23 cellular contexts compared by ENCODE assay signal in genomic region chr15:71232411-71232810, GRCh38.
"Had no signal": no experiment of that assay in that cellular context is flagged by ENCODE, and none has a peak within 500 bp of the region (broad histone marks: within the 10 kb centered on the region; RNA-seq: fewer than 3 reads in every experiment).

No MANE protein-coding gene starts in this region.

- H3K36me3 Mint-ChIP-seq: memory B cell; naive thymus-derived CD4-positive, alpha-beta T cell; stimulated activated naive B cell treated with anti-CD40 and anti-IgM and Interleukin-4, amounts not matched to agents 10 μg/mL and 1 μg/mL and 100 μg/mL, for 72 hours had no signal

- H3K4me3 ChIP-seq: dorsolateral prefrontal cortex, gastroesophageal sphincter, heart left ventricle, hepatocyte, lung, ovary, psoas muscle, sigmoid colon, thoracic aorta, tibial nerve, upper lobe of left lung had no signal

- H3K9me3 Mint-ChIP-seq: memory B cell; naive thymus-derived CD4-positive, alpha-beta T cell; nephron; stimulated activated naive CD8-positive, alpha-beta T cell treated with anti-CD3 and anti-CD28 coated beads, Interleukin-15, Interleukin-2, amounts not matched to agents 100 ng/mL and 50 ng/mL, for 24 hours had no signal

- H3K27ac ChIP-seq: dorsolateral prefrontal cortex, gastroesophageal sphincter, hepatocyte, ovary, psoas muscle, sigmoid colon, tibial nerve, upper lobe of left lung had no signal

- H3K27ac Mint-ChIP-seq: memory B cell; naive thymus-derived CD4-positive, alpha-beta T cell; stimulated activated naive B cell treated with anti-CD40 and anti-IgM and Interleukin-4, amounts not matched to agents 10 μg/mL and 1 μg/mL and 100 μg/mL, for 72 hours; stimulated activated naive CD8-positive, alpha-beta T cell treated with anti-CD3 and anti-CD28 coated beads, Interleukin-15, Interleukin-2, amounts not matched to agents 100 ng/mL and 50 ng/mL, for 24 hours had no signal

- H2AFZ ChIP-seq: hepatocyte had no signal

- H3K4me1 Mint-ChIP-seq: memory B cell; naive thymus-derived CD4-positive, alpha-beta T cell; stimulated activated naive B cell treated with anti-CD40 and anti-IgM and Interleukin-4, amounts not matched to agents 10 μg/mL and 1 μg/mL and 100 μg/mL, for 72 hours had no signal

- H3K4me3 Mint-ChIP-seq: memory B cell; naive thymus-derived CD4-positive, alpha-beta T cell; stimulated activated naive B cell treated with anti-CD40 and anti-IgM and Interleukin-4, amounts not matched to agents 10 μg/mL and 1 μg/mL and 100 μg/mL, for 72 hours; stimulated activated naive CD8-positive, alpha-beta T cell treated with anti-CD3 and anti-CD28 coated beads, Interleukin-15, Interleukin-2, amounts not matched to agents 100 ng/mL and 50 ng/mL, for 24 hours had no signal

- ATAC-seq: gastroesophageal sphincter; left lobe of liver; naive thymus-derived CD4-positive, alpha-beta T cell; psoas muscle; stimulated activated naive B cell treated with anti-CD40 and anti-IgM and Interleukin-4, amounts not matched to agents 10 μg/mL and 1 μg/mL and 100 μg/mL, for 72 hours had no signal

- H3K27me3 ChIP-seq: gastroesophageal sphincter, heart left ventricle, hepatocyte, ovary, tibial nerve, upper lobe of left lung had no signal

- DNase-seq: dorsolateral prefrontal cortex; effector CD4-positive, alpha-beta T cell; heart left ventricle; kidney; midbrain; naive thymus-derived CD4-positive, alpha-beta T cell; occipital lobe; posterior cingulate gyrus; psoas muscle; right cardiac atrium; sigmoid colon; stimulated activated naive B cell treated with anti-CD40 and anti-IgM and Interleukin-4, amounts not matched to agents 10 μg/mL and 1 μg/mL and 100 μg/mL, for 72 hours; upper lobe of left lung had no signal

- H3K9me3 ChIP-seq: gastroesophageal sphincter, heart left ventricle, ovary, psoas muscle, sigmoid colon, thoracic aorta, tibial nerve, upper lobe of left lung had no signal

- H3K36me3 ChIP-seq: gastroesophageal sphincter, ovary, sigmoid colon, thoracic aorta, tibial nerve, upper lobe of left lung had no signal

- H3K4me1 ChIP-seq: gastroesophageal sphincter, psoas muscle, tibial nerve, upper lobe of left lung had no signal
